ENCODE assay signal across 17 cellular contexts in genomic region chr6:151652338-151652737, GRCh38.
"Had no signal": no experiment of that assay in that cellular context is flagged by ENCODE, and none has a peak within 500 bp of the region (broad histone marks: within the 10 kb centered on the region; RNA-seq: fewer than 3 reads in every experiment).

No MANE protein-coding gene starts in this region.

- H3K36me3 ChIP-seq: lower lobe of right lung, prostate gland, WERI-Rb-1 had no signal

- ATAC-seq: lower lobe of right lung; stimulated activated naive CD8-positive, alpha-beta T cell treated with anti-CD3 and anti-CD28 coated beads, Interleukin-15, Interleukin-2, amounts not matched to agents 100 U/mL and 50 U/mL, for 24 hours had no signal

- DNase-seq: activated CD4-positive, alpha-beta T cell treated with anti-CD3 and anti-CD28 coated beads for 4 hours; activated naive CD4-positive, alpha-beta T cell; central memory CD4-positive, alpha-beta T cell; cortex of kidney; effector CD8-positive, alpha-beta T cell; lower lobe of right lung; naive B cell; stimulated activated CD4-positive, alpha-beta T cell treated with anti-CD3 and anti-CD28 coated beads, Interleukin-4, amount 100 ng/mL, for 1 hour; stimulated activated CD8-positive, alpha-beta memory T cell treated with anti-CD3 and anti-CD28 coated beads, Interleukin-4, amount 100 ng/mL, for 48 hours; stimulated activated naive CD8-positive, alpha-beta T cell treated with anti-CD3 and anti-CD28 coated beads, Interleukin-15, Interleukin-2, amounts not matched to agents 100 U/mL and 50 U/mL, for 24 hours; T-helper 1 cell; WERI-Rb-1 had no signal

- H3K27ac ChIP-seq: lower lobe of right lung, prostate gland, SK-N-MC, WERI-Rb-1 had no signal

- H3K4me3 ChIP-seq: lower lobe of right lung, prostate gland, SK-N-MC had no signal

- H3K9me3 ChIP-seq: prostate gland had no signal

- FAIRE-seq: astrocyte, islet of Langerhans, urothelium cell line had no signal

- H3K4me1 ChIP-seq: lower lobe of right lung, prostate gland had no signal
